23 cellular contexts compared by ENCODE assay signal in genomic region chr17:8818654-8819330, GRCh38. TPM values are rescaled to one million over a fixed set of nuclear protein-coding genes. Genes with fewer than 3 reads are reported as not detected.
DNase-seq lines count a peak whose midpoint lies in the region; ATAC-seq, FAIRE-seq and TF ChIP-seq lines count a peak whose summit lies in the region.
"Had no signal": no experiment of that assay in that cellular context is flagged by ENCODE, and none has a peak within 500 bp of the region (broad histone marks: within the 10 kb centered on the region; RNA-seq: fewer than 3 reads in every experiment).

No MANE protein-coding gene starts in this region.

- H3K4me3 ChIP-seq in GM12878 = no peak overlapping the region
- no peak overlapping the region for H3K4me3 ChIP-seq in neuronal stem cell (ENCODE audit: low read length in 2 of 2)
- no peak overlapping the region for H3K4me3 ChIP-seq in Karpas-422 (ENCODE audit: low read length)
- no peak overlapping the region for H3K4me3 ChIP-seq in OCI-LY7 (ENCODE audit: low read depth, low read length, poor library complexity, severe bottlenecking)
- H3K4me3 ChIP-seq: BLaER1, HAP-1, K562, PC-9 had no signal

- peak overlapping the region; percentile 27 for H3K18ac ChIP-seq in neuronal stem cell (ENCODE audit: low read length)

- RAD21 ChIA-PET in GM12878 (lab: Charles Lee; ENCODE audit: unreplicated experiment) = no interaction called here

- H3K79me2 ChIP-seq in GM12878 (ENCODE audit: control insufficient read depth, insufficient read depth, low read length) (no peaks in the 10 kb centered on the region), Karpas-422 (ENCODE audit: low read length) (no peaks in the 10 kb centered on the region), OCI-LY7 (ENCODE audit: insufficient read depth, low read depth, low read length) (no peaks in the 10 kb centered on the region)

- H3K9me2 ChIP-seq in Karpas-422 (replicated peaks; ENCODE audit: insufficient read depth, low read length) (no peaks in the 10 kb centered on the region), OCI-LY7 (ENCODE audit: insufficient read depth, low read length) (no peaks in the 10 kb centered on the region)

- TF ChIP-seq POLR2A in GM12878 (IDR thresholded peaks at IDR 0.05; ENCODE audit: low read depth, low read length) = no peak

- WGBS in GM12878 (ENCODE audit: insufficient coverage, insufficient replicate concordance, low lambda C conversion rate, missing lambda C conversion rate) = 67% methylated on average over 3 of the region's 3 CpGs
- WGBS in neuronal stem cell (ENCODE audit: extremely low coverage in 2 of 2, insufficient read length in 2 of 2, insufficient replicate concordance in 1 of 2), 2 donors = no CpG with 5 or more reads among the region's 3 CpGs

- H3K79me1 ChIP-seq in neuronal stem cell (ENCODE audit: low read depth, low read length) = no peaks in the 10 kb centered on the region

- no peak overlapping the region for H3K4ac ChIP-seq in neuronal stem cell (ENCODE audit: low read length)

- H3K9me3 Mint-ChIP-seq in activated CD8-positive, alpha-beta memory T cell treated with anti-CD3 and anti-CD28 coated beads, Interleukin-2, amount 10 ng/mL, durations not matched to agents 7 days and 5 days (ENCODE audit: low read depth) = no peaks in the 10 kb centered on the region

- no peak for FAIRE-seq in GM12878 (lab: Jason Lieb, UNC)
- FAIRE-seq: K562 had no signal

- H3K4me2 ChIP-seq in GM12878 (ENCODE audit: control insufficient read depth, insufficient read depth) = no peak overlapping the region
- H3K4me2 ChIP-seq in neuronal stem cell (ENCODE audit: insufficient read depth, low read length, poor library complexity, severe bottlenecking) = no peak overlapping the region
- no peak overlapping the region for H3K4me2 ChIP-seq in Karpas-422 (ENCODE audit: low read depth, low read length, poor library complexity, severe bottlenecking)
- H3K4me2 ChIP-seq in OCI-LY7 (ENCODE audit: low read length) = no peak overlapping the region
- H3K4me2 ChIP-seq: BLaER1, PC-9 had no signal

- intact Hi-C loops in GM12878 (cut with micrococcal nuclease; ENCODE audit: unreplicated experiment) (no loop called here), OCI-LY7 (cut with micrococcal nuclease; ENCODE audit: unreplicated experiment) (no loop called here)

- H3K36me3 Mint-ChIP-seq in activated CD8-positive, alpha-beta memory T cell treated with anti-CD3 and anti-CD28 coated beads, Interleukin-2, amount 10 ng/mL, durations not matched to agents 7 days and 5 days = peaks cover 3% of the 10 kb centered on the region

- no peak for TF ChIP-seq CTCF in GM12878 (IDR thresholded peaks at IDR 0.05 in 2 of 3, conservative IDR thresholded peaks at IDR 0.05 in 1 of 3; ENCODE audit: control insufficient read depth in 2 of 3, extremely low read depth in 1 of 3, insufficient read depth in 1 of 3, low read depth in 3 of 3, low read length in 3 of 3)
- TF ChIP-seq CTCF in OCI-LY7 (conservative IDR thresholded peaks at IDR 0.05; ENCODE audit: low read length) = no peak

- TF ChIP-seq RAD21 in GM12878 (IDR thresholded peaks at IDR 0.05; ENCODE audit: insufficient read depth, low read depth, low read length) = no peak

- POLR2A ChIA-PET in GM12878 (lab: Charles Lee) (interaction anchor here (1.8 kb wide), 1 partner anchor 12 kb away, joined by 4 read pairs; no protein-coding TSS in a partner anchor), OCI-LY7 (lab: Charles Lee) (no interaction called here)

- H3K27ac Mint-ChIP-seq in activated CD8-positive, alpha-beta memory T cell treated with anti-CD3 and anti-CD28 coated beads, Interleukin-2, amount 10 ng/mL, durations not matched to agents 7 days and 5 days = no peak overlapping the region
- H3K27ac Mint-ChIP-seq: CD8-positive, alpha-beta memory T cell had no signal

- peak; percentile 22 for DNase-seq in activated CD8-positive, alpha-beta memory T cell treated with anti-CD3 and anti-CD28 coated beads, Interleukin-2, amount 10 ng/mL, durations not matched to agents 7 days and 5 days
- no peak for DNase-seq in activated CD8-positive, alpha-beta memory T cell treated with anti-CD3 and anti-CD28 coated beads for 24 hours
- DNase-seq in GM12878 (ENCODE audit: low read depth, low spot score) (no peak), neuronal stem cell (ENCODE audit: low spot score) (no peak), Karpas-422 (no peak), GOT3 (lab: John Stamatoyannopoulos, UW) (no peak), OCI-LY7 (ENCODE audit: low spot score) (no peak)
- DNase-seq: CD8-positive, alpha-beta memory T cell; DMS79; NCI-H1105 treated with DMSO at 0.1 percent for 48 hours; NCI-H1694; NCI-H2107; NCI-H2227 treated with DMSO at 0.1 percent for 48 hours; NCI-H510A treated with DMSO at 0.1 percent for 48 hours; NCI-H82; PC-9; SIG-M5 had no signal

- peaks cover 17 to 68% of the 10 kb centered on the region in 2 experiments for H3K36me3 ChIP-seq in GM12878 (ENCODE audit: control insufficient read depth in 2 of 2, insufficient read depth in 2 of 2, low read length in 1 of 2)
- no peaks in the 10 kb centered on the region for H3K36me3 ChIP-seq in neuronal stem cell (replicated peaks in 1 of 2; ENCODE audit: control insufficient read depth in 2 of 2, insufficient read depth in 2 of 2, low read length in 2 of 2)
- no peaks in the 10 kb centered on the region for H3K36me3 ChIP-seq in Karpas-422 (ENCODE audit: insufficient read depth, low read length)
- no peaks in the 10 kb centered on the region for H3K36me3 ChIP-seq in OCI-LY7 (ENCODE audit: insufficient read depth, low read length)
- H3K36me3 ChIP-seq: BLaER1, HAP-1 had no signal

- peaks cover 6% of the 10 kb centered on the region for H3K9me3 ChIP-seq in GM12878 (replicated peaks; ENCODE audit: control insufficient read depth, insufficient read depth, low read length)
- no peaks in the 10 kb centered on the region for H3K9me3 ChIP-seq in neuronal stem cell (replicated peaks in 1 of 2; ENCODE audit: control insufficient read depth in 2 of 2, insufficient read depth in 1 of 2, low read depth in 1 of 2, low read length in 2 of 2)
- H3K9me3 ChIP-seq in Karpas-422 (ENCODE audit: low read length) = no peaks in the 10 kb centered on the region
- H3K9me3 ChIP-seq in OCI-LY7 (ENCODE audit: low read length) = no peaks in the 10 kb centered on the region
- H3K9me3 ChIP-seq: HAP-1 had no signal

- H3K4me1 ChIP-seq in GM12878 (ENCODE audit: control insufficient read depth, insufficient read depth, low read length) = no peaks in the 10 kb centered on the region
- H3K4me1 ChIP-seq in neuronal stem cell (ENCODE audit: control insufficient read depth in 2 of 2, insufficient read depth in 1 of 2, low read depth in 1 of 2, low read length in 2 of 2) = no peaks in the 10 kb centered on the region
- no peaks in the 10 kb centered on the region for H3K4me1 ChIP-seq in Karpas-422 (ENCODE audit: low read length)
- no peaks in the 10 kb centered on the region for H3K4me1 ChIP-seq in OCI-LY7 (ENCODE audit: insufficient read depth, low read length, poor library complexity, severe bottlenecking)
- H3K4me1 ChIP-seq: BLaER1, HAP-1 had no signal

- CTCF ChIA-PET in activated CD8-positive, alpha-beta memory T cell treated with anti-CD3 and anti-CD28 coated beads, Interleukin-2, amount 10 ng/mL, durations not matched to agents 7 days and 5 days (lab: Charles Lee) = no interaction called here
- CTCF ChIA-PET in GM12878 (lab: Yijun Ruan, JAX) (interaction anchor here (0.5 to 0.6 kb wide), 2 partner anchors 39 to 86 kb away, joined by 3 read pairs; no protein-coding TSS in a partner anchor), OCI-LY7 (lab: Charles Lee; ENCODE audit: unreplicated experiment) (no interaction called here)

- H2BK15ac ChIP-seq in neuronal stem cell (ENCODE audit: low read length) = no peak overlapping the region

- H3K27ac ChIP-seq in GM12878 (ENCODE audit: control insufficient read depth, insufficient read depth) = no peak overlapping the region
- no peak overlapping the region for H3K27ac ChIP-seq in neuronal stem cell (replicated peaks; ENCODE audit: low read length)
- H3K27ac ChIP-seq in Karpas-422 (ENCODE audit: low read length) = no peak overlapping the region
- H3K27ac ChIP-seq in OCI-LY7 (ENCODE audit: low read depth, low read length, poor library complexity, severe bottlenecking) = no peak overlapping the region
- H3K27ac ChIP-seq: BLaER1, PC-9, RWPE1 had no signal

- in situ Hi-C loops in GM12878 (cut with MboI) = no loop called here

- peaks cover 21% of the 10 kb centered on the region for H3K27me3 Mint-ChIP-seq in activated CD8-positive, alpha-beta memory T cell treated with anti-CD3 and anti-CD28 coated beads, Interleukin-2, amount 10 ng/mL, durations not matched to agents 7 days and 5 days

- no peak overlapping the region for H2BK5ac ChIP-seq in neuronal stem cell (ENCODE audit: low read length)

- H3K27me3 ChIP-seq in GM12878 (replicated peaks in 1 of 2; ENCODE audit: control insufficient read depth in 2 of 2, insufficient read depth in 2 of 2, low read length in 1 of 2) (no peaks in the 10 kb centered on the region), neuronal stem cell (ENCODE audit: control insufficient read depth in 3 of 3, insufficient read depth in 3 of 3, low read depth in 1 of 3, low read length in 3 of 3) (peaks cover 0 to 3% (median 0%) of the 10 kb centered on the region in 3 experiments), Karpas-422 (ENCODE audit: low read length) (no peaks in the 10 kb centered on the region)
- H3K27me3 ChIP-seq: BLaER1 had no signal

- H4K91ac ChIP-seq in neuronal stem cell (ENCODE audit: low read depth, low read length, poor library complexity) = no peak overlapping the region

- H3K23ac ChIP-seq in neuronal stem cell (ENCODE audit: low read depth, low read length, poor library complexity) = no peak overlapping the region

- BruUV-seq in GM12878 (replicated peaks; lab: Mats Ljungman, UMichigan) (no TSS peak), OCI-LY7 (replicated peaks; lab: Mats Ljungman, UMichigan) (no TSS peak)

- no peak overlapping the region for H2BK120ac ChIP-seq in neuronal stem cell (ENCODE audit: low read depth, low read length)

- H2BK12ac ChIP-seq in neuronal stem cell (ENCODE audit: low read length) = no peak overlapping the region

- no peak for TF ChIP-seq EP300 in GM12878 (IDR thresholded peaks at IDR 0.05; ENCODE audit: borderline replicate concordance in 1 of 2, control insufficient read depth in 1 of 2, low read depth in 2 of 2, low read length in 2 of 2)

- ATAC-seq in activated CD8-positive, alpha-beta memory T cell treated with anti-CD3 and anti-CD28 coated beads, Interleukin-2, amount 10 ng/mL, durations not matched to agents 7 days and 5 days = no peak
- ATAC-seq in GM12878 (peak; percentile 28; the same call in 1 of the 3 replicates), HG02623 (IDR thresholded peaks at IDR 0.05; ENCODE audit: unreplicated experiment) (no peak)
- ATAC-seq: K562, SK-N-SH treated with all-trans-retinoic acid at 6 μM for 48 hours had no signal

- no peak overlapping the region for H3K9ac ChIP-seq in GM12878 (ENCODE audit: control insufficient read depth, insufficient read depth, low read length)
- H3K9ac ChIP-seq in neuronal stem cell (ENCODE audit: low read depth, low read length, poor library complexity) = no peak overlapping the region
- no peak overlapping the region for H3K9ac ChIP-seq in Karpas-422 (ENCODE audit: low read length)
- H3K9ac ChIP-seq: BLaER1 had no signal

- H4K20me1 ChIP-seq in GM12878 (ENCODE audit: control insufficient read depth, insufficient read depth) (no peaks in the 10 kb centered on the region), Karpas-422 (ENCODE audit: insufficient read depth, low read depth, low read length) (no peaks in the 10 kb centered on the region), OCI-LY7 (ENCODE audit: insufficient read depth, low read length) (no peaks in the 10 kb centered on the region)
- H4K20me1 ChIP-seq: BLaER1 had no signal

- no peak overlapping the region for H3K14ac ChIP-seq in neuronal stem cell (ENCODE audit: low read length)

- SMC1A ChIA-PET in GM12878 (lab: Charles Lee; ENCODE audit: uncharacterized antibody, unreplicated experiment) = interaction anchor here (0.7 to 1.4 kb wide), 2 partner anchors 12 to 69 kb away, joined by 3 to 4 read pairs; no protein-coding TSS in a partner anchor

- H4K8ac ChIP-seq in neuronal stem cell (ENCODE audit: low read depth, low read length) = no peak overlapping the region

- H2AFZ ChIP-seq in GM12878 (ENCODE audit: control insufficient read depth, low read depth, low read length) (no peak overlapping the region), neuronal stem cell (ENCODE audit: low read length) (no peak overlapping the region), Karpas-422 (ENCODE audit: low read length) (no peak overlapping the region), OCI-LY7 (ENCODE audit: low read length) (no peak overlapping the region)
- H2AFZ ChIP-seq: PC-9 had no signal

- H2AK5ac ChIP-seq in neuronal stem cell (ENCODE audit: low read depth, low read length) = no peak overlapping the region

- no peaks in the 10 kb centered on the region for H3K4me1 Mint-ChIP-seq in activated CD8-positive, alpha-beta memory T cell treated with anti-CD3 and anti-CD28 coated beads, Interleukin-2, amount 10 ng/mL, durations not matched to agents 7 days and 5 days
- H3K4me1 Mint-ChIP-seq: CD8-positive, alpha-beta memory T cell had no signal

- no peak overlapping the region for H3K4me3 Mint-ChIP-seq in activated CD8-positive, alpha-beta memory T cell treated with anti-CD3 and anti-CD28 coated beads, Interleukin-2, amount 10 ng/mL, durations not matched to agents 7 days and 5 days
- H3K4me3 Mint-ChIP-seq: CD8-positive, alpha-beta memory T cell had no signal

RNA-seq across cellular contexts. Expression of gene MFSD6L, which starts 19.6 kb away (rescaled TPM):
- under 1 TPM; 0.12 to 0.38 TPM for total RNA-seq in activated CD8-positive, alpha-beta memory T cell treated with anti-CD3 and anti-CD28 coated beads, Interleukin-2, amount 10 ng/mL, durations not matched to agents 7 days and 5 days
- total RNA-seq in GM12878 (2013; cell fraction: nucleolus; rRNA removed) = 51.1 and 52.2 TPM in 2 replicates
- total RNA-seq in GM12878 (2014; rRNA removed) = 1.5 and 1.8 TPM in 2 replicates
- 1.3 and 1.4 TPM in 2 replicates for total RNA-seq in GM12878 (2014; rRNA removed; fragmentation: Illumina TruSeq; extraction: Trizol)
- 2.8 and 3.1 TPM in 2 replicates for total RNA-seq in GM12878 (2021)
- polyA plus RNA-seq in GM12878 (2011; ENCODE audit: low read depth) = 1.3 TPM
- polyA plus RNA-seq in GM12878 (2011; rRNA removed) = 0.76 and 1.2 TPM in 2 replicates
- 1.1 and 1.5 TPM in 2 replicates for polyA plus RNA-seq in GM12878 (2011; cell fraction: cytosol; rRNA removed)
- 8.7 and 9.7 TPM in 2 replicates for polyA plus RNA-seq in GM12878 (2011; cell fraction: nucleus; rRNA removed)
- 2.2 and 2.5 TPM in 2 replicates for polyA plus RNA-seq in GM12878 (2012)
- polyA plus RNA-seq in GM12878 (2014; fragmentation: Illumina TruSeq; extraction: Trizol) = 0.33 and 0.94 TPM in 2 replicates
- under 1 TPM; 0.39 to 0.49 TPM for polyA plus RNA-seq in GM12878 (2014; fragmentation: Nextera tagmentation; extraction: Ambion mirVana)
- polyA plus RNA-seq in GM12878 (2014; rRNA removed) = 1.9 and 2.5 TPM in 2 replicates
- polyA plus RNA-seq in GM12878 (2016; fragmentation: Nextera tagmentation; extraction: Ambion mirVana) = under 1 TPM; 0.40 to 0.67 TPM
- polyA minus RNA-seq in GM12878 (2011; rRNA and poly(A)+ RNA removed) = 2.9 and 6.6 TPM in 2 replicates
- 0.83 TPM in 1 of 2 replicates, not detected in the other for polyA minus RNA-seq in GM12878 (2011; cell fraction: cytosol; rRNA and poly(A)+ RNA removed)
- 5.7 and 12.0 TPM in 2 replicates for polyA minus RNA-seq in GM12878 (2011; cell fraction: nucleus; rRNA and poly(A)+ RNA removed)
- polyA plus RNA-seq in neuronal stem cell (2013, experiment 1 of 2) = not detected
- polyA plus RNA-seq in neuronal stem cell (2013, experiment 2 of 2) = not detected
- not detected in 2 replicates for total RNA-seq in Karpas-422 (2014; rRNA removed; shearing (Covaris generic); ENCODE audit: low replicate concordance)
- not detected in 2 replicates for total RNA-seq in OCI-LY7 (2014; rRNA removed; shearing (Covaris generic))
- not detected in 2 replicates for total RNA-seq in OCI-LY7 (2022)
- total RNA-seq: CD8-positive, alpha-beta memory T cell; K562; PC-9 had no signal
- polyA plus RNA-seq: CD8-positive, alpha-beta memory T cell; K562 had no signal

RNA-seq across cellular contexts. Expression of gene PIK3R6, which starts 48.7 kb away (rescaled TPM):
- total RNA-seq in activated CD8-positive, alpha-beta memory T cell treated with anti-CD3 and anti-CD28 coated beads, Interleukin-2, amount 10 ng/mL, durations not matched to agents 7 days and 5 days = 1 to 10 TPM; 1.3 to 4.9 TPM
- total RNA-seq in GM12878 (2013; cell fraction: nucleolus; rRNA removed) = 293 and 314 TPM in 2 replicates
- total RNA-seq in GM12878 (2014; rRNA removed) (40.3 and 44.7 TPM in 2 replicates), GM12878 (2014; rRNA removed; fragmentation: Illumina TruSeq; extraction: Trizol) (26.4 and 27.9 TPM in 2 replicates), GM12878 (2021) (76.7 and 81.7 TPM in 2 replicates), OCI-LY7 (2022) (not detected in 2 replicates)
- 68.9 TPM for polyA plus RNA-seq in GM12878 (2011; ENCODE audit: low read depth)
- polyA plus RNA-seq in GM12878 (2011; rRNA removed) (73.5 and 146 TPM in 2 replicates), GM12878 (2014; fragmentation: Illumina TruSeq; extraction: Trizol) (31.6 and 54.7 TPM in 2 replicates), GM12878 (2014; fragmentation: Nextera tagmentation; extraction: Ambion mirVana) (1 to 10 TPM; 6.7 to 7.4 TPM), GM12878 (2014; rRNA removed) (86.5 and 99.8 TPM in 2 replicates), GM12878 (2016; fragmentation: Nextera tagmentation; extraction: Ambion mirVana) (100 to 1,000 TPM; 103 to 109 TPM)
- polyA plus RNA-seq in GM12878 (2011; cell fraction: cytosol; rRNA removed) = 164 and 182 TPM in 2 replicates
- 666 and 871 TPM in 2 replicates for polyA plus RNA-seq in GM12878 (2011; cell fraction: nucleus; rRNA removed)
- 144 and 184 TPM in 2 replicates for polyA plus RNA-seq in GM12878 (2012)
- polyA minus RNA-seq in GM12878 (2011; rRNA and poly(A)+ RNA removed) = 99.0 and 156 TPM in 2 replicates
- 50.8 and 58.4 TPM in 2 replicates for polyA minus RNA-seq in GM12878 (2011; cell fraction: cytosol; rRNA and poly(A)+ RNA removed)
- 143 and 160 TPM in 2 replicates for polyA minus RNA-seq in GM12878 (2011; cell fraction: nucleus; rRNA and poly(A)+ RNA removed)
- polyA plus RNA-seq in neuronal stem cell (2013, experiment 1 of 2) = not detected
- not detected for polyA plus RNA-seq in neuronal stem cell (2013, experiment 2 of 2)
- not detected in 2 replicates for total RNA-seq in Karpas-422 (2014; rRNA removed; shearing (Covaris generic); ENCODE audit: low replicate concordance)
- not detected in 2 replicates for total RNA-seq in OCI-LY7 (2014; rRNA removed; shearing (Covaris generic))
- total RNA-seq: PC-9 had no signal
- polyA plus RNA-seq: K562 had no signal

Comparison
In these comparisons a context has a peak if more than half of its experiments do, and no peak if none do; other contexts are left out.
1. RNA of gene PIK3R6, which starts 48.7 kb away (total RNA-seq): 26.4 to 314 TPM in GM12878; 1.3 to 4.9 TPM in activated CD8-positive, alpha-beta memory T cell treated with anti-CD3 and anti-CD28 coated beads, Interleukin-2, amount 10 ng/mL, durations not matched to agents 7 days and 5 days, not detected in Karpas-422 and not detected in OCI-LY7; every median in the first group is over 4 times any median in the second.